ENCODE assay signal across 14 cellular contexts in the genomic region with DNA sequence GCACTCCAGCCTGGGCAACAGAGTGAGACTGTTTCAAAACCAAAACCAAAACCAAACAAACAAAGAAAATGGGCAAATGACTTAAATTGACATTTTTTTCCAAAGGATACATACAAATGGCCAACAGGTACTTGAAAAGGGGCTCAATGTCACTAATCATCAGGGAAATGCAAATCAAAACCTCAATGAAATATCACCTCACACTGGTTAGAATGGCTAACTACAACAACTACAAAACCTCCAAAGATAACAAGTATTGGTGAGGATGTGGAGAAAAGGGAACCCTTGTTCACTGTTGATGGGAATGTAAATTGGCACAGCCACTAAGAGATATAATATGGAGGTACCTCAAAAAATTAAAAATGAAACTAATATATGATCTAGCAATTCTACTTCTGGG.
DNase-seq lines count a peak whose midpoint lies in the region; ATAC-seq, FAIRE-seq and TF ChIP-seq lines count a peak whose summit lies in the region.
"Had no signal": no experiment of that assay in that cellular context is flagged by ENCODE, and none has a peak within 500 bp of the region (broad histone marks: within the 10 kb centered on the region; RNA-seq: fewer than 3 reads in every experiment).

No MANE protein-coding gene starts in this region.

- H3K4me2 ChIP-seq in Loucy (ENCODE audit: low read depth, low read length, poor library complexity, severe bottlenecking), result no peak overlapping the region

- H3K79me2 ChIP-seq in Loucy (ENCODE audit: insufficient read depth, low read length), result no peaks in the 10 kb centered on the region

- H3K9me2 ChIP-seq in Loucy (replicated peaks; ENCODE audit: low read depth, low read length), result no peaks in the 10 kb centered on the region

- no peak overlapping the region for H3K4me3 Mint-ChIP-seq in neural crest cell
- H3K4me3 Mint-ChIP-seq: nephron progenitor cell had no signal

- no peaks in the 10 kb centered on the region for H3K27me3 Mint-ChIP-seq in neural crest cell (ENCODE audit: low read depth)

- H3K36me3 Mint-ChIP-seq in neural crest cell (ENCODE audit: low read depth), result no peaks in the 10 kb centered on the region

- H3K27me3 ChIP-seq in Loucy (ENCODE audit: insufficient read depth, low read length, poor library complexity, severe bottlenecking), result no peaks in the 10 kb centered on the region
- peaks cover 2% of the 10 kb centered on the region for H3K27me3 ChIP-seq in bronchial epithelial cell (ENCODE audit: control insufficient read depth, insufficient read depth, low read length)

- H3K4me3 ChIP-seq in Loucy (ENCODE audit: low read length, poor library complexity, severe bottlenecking), result no peak overlapping the region
- H3K4me3 ChIP-seq in bronchial epithelial cell (ENCODE audit: low read depth, low read length), result no peak overlapping the region

- H3K4me1 ChIP-seq in Loucy (ENCODE audit: insufficient read depth, low read length, poor library complexity, severe bottlenecking), result peaks cover 50% of the 10 kb centered on the region

- no peak for FAIRE-seq in bronchial epithelial cell (lab: Jason Lieb, UNC)

- H2AFZ ChIP-seq in Loucy (ENCODE audit: low read length), result no peak overlapping the region

- DNase-seq in GM13977 (ENCODE audit: low spot score) (no peak), bronchial epithelial cell (ENCODE audit: low read depth) (peak; percentile 21), neural crest cell (ENCODE audit: low read depth, low spot score) (no peak), middle frontal gyrus (ENCODE audit: extremely low spot score, low spot score) (no peak)
- DNase-seq: activated T-cell treated with anti-CD3 and anti-CD28 coated beads for 4 hours, Calu3, islet precursor cell, NCI-H2029, nephron progenitor cell, T1000 had no signal

- H3K36me3 ChIP-seq in Loucy (ENCODE audit: insufficient read depth, low read length), result no peaks in the 10 kb centered on the region
- H3K36me3 ChIP-seq in bronchial epithelial cell (ENCODE audit: control insufficient read depth, insufficient read depth, low read length), result no peaks in the 10 kb centered on the region

- no peak overlapping the region for H3K27ac Mint-ChIP-seq in neural crest cell (ENCODE audit: unreplicated experiment)
- H3K27ac Mint-ChIP-seq: nephron progenitor cell had no signal

- ATAC-seq in HG03108 (IDR thresholded peaks at IDR 0.05; ENCODE audit: unreplicated experiment) (no peak), HG03095 (IDR thresholded peaks at IDR 0.05; ENCODE audit: unreplicated experiment) (no peak)
- ATAC-seq: Panc1 had no signal

- H3F3A ChIP-seq in Loucy (ENCODE audit: low read depth), result no peaks in the 10 kb centered on the region

- peaks cover under 1% of the 10 kb centered on the region for H3K9me3 Mint-ChIP-seq in neural crest cell

- TF ChIP-seq CTCF in GM13977 (IDR thresholded peaks at IDR 0.05; ENCODE audit: extremely low read depth, insufficient read depth, missing control alignments) (peak; percentile 16), Loucy (conservative IDR thresholded peaks at IDR 0.05; ENCODE audit: low read length) (peak; percentile 71), bronchial epithelial cell (IDR thresholded peaks at IDR 0.05; ENCODE audit: insufficient read depth, low read length, severe bottlenecking) (peak; percentile 2), neural crest cell (conservative IDR thresholded peaks at IDR 0.05) (peak; percentile 47)

- no peaks in the 10 kb centered on the region for H3K9me3 ChIP-seq in Loucy (ENCODE audit: insufficient read depth, low read depth, low read length)

- peaks cover 29% of the 10 kb centered on the region for H3K4me1 Mint-ChIP-seq in neural crest cell

- in situ Hi-C loops in GM13977 (cut with MboI; ENCODE audit: low pct_unique_long_range_greater_than_20kb, low sequenced_read_pairs, unreplicated experiment), result no loop called here

- H4K20me1 ChIP-seq in Loucy (ENCODE audit: insufficient read depth, low read length, poor library complexity, severe bottlenecking), result no peaks in the 10 kb centered on the region

- H3K9ac ChIP-seq in Loucy (ENCODE audit: low read depth, low read length, poor library complexity, severe bottlenecking), result no peak overlapping the region

Comparison
In these comparisons a context has a peak if more than half of its experiments do, and no peak if none do; other contexts are left out.
1. CTCF ChIP-seq: peak in every context shown above with its lines; median percentile 71 in Loucy; 47 in neural crest cell; 16 in GM13977; 2 in bronchial epithelial cell.